23 cellular contexts compared by ENCODE assay signal in genomic region chr11:43537831-43538230, GRCh38.
"Had no signal": no experiment of that assay in that cellular context is flagged by ENCODE, and none has a peak within 500 bp of the region (broad histone marks: within the 10 kb centered on the region; RNA-seq: fewer than 3 reads in every experiment).

No MANE protein-coding gene starts in this region.

- H3K4me1 Mint-ChIP-seq: memory B cell, natural killer cell had no signal

- H3K9me3 ChIP-seq: lower lobe of right lung had no signal

- DNase-seq: cerebellar nuclear complex; effector memory CD8-positive, alpha-beta T cell; esophagus squamous epithelium; foreskin fibroblast; glutamatergic neuron; kidney; left cardiac atrium; left ventricle myocardium inferior; lower lobe of right lung; natural killer cell; posterior cingulate gyrus; sigmoid colon; stimulated activated CD4-positive, alpha-beta T cell treated with anti-CD3 and anti-CD28 coated beads, Interleukin-2, amount 100 ng/mL, for 24 hours; stimulated activated naive CD4-positive, alpha-beta T cell; stomach; trophoblast cell had no signal

- H3K36me3 Mint-ChIP-seq: memory B cell, mesothelial cell of epicardium, natural killer cell had no signal

- H3K4me3 ChIP-seq: esophagus squamous epithelium, gastroesophageal sphincter, left ventricle myocardium inferior, lower lobe of right lung, right atrium auricular region, sigmoid colon, skin epidermis, stomach had no signal

- H3K4me1 ChIP-seq: esophagus squamous epithelium, gastroesophageal sphincter, left ventricle myocardium inferior, lower lobe of right lung, right atrium auricular region, sigmoid colon, stomach had no signal

- ATAC-seq: effector memory CD8-positive, alpha-beta T cell; gastroesophageal sphincter; left cardiac atrium; lower lobe of right lung; natural killer cell had no signal

- H3K36me3 ChIP-seq: esophagus squamous epithelium, gastroesophageal sphincter, left ventricle myocardium inferior, lower lobe of right lung, right atrium auricular region, sigmoid colon, stomach had no signal

- FAIRE-seq: colon, kidney had no signal

- H3K9me3 Mint-ChIP-seq: effector memory CD8-positive, alpha-beta T cell; natural killer cell had no signal

- H3K27ac ChIP-seq: esophagus squamous epithelium, gastroesophageal sphincter, left ventricle myocardium inferior, lower lobe of right lung, right atrium auricular region, sigmoid colon, skin epidermis, stomach had no signal

- H3K27ac Mint-ChIP-seq: dendritic cell treated with granulocyte-macrophage colony-stimulating factor and Interleukin-4, amounts not matched to agents 40 ng/mL and 50 ng/mL, for 4 days; effector memory CD8-positive, alpha-beta T cell; memory B cell; mesothelial cell of epicardium; natural killer cell had no signal

- H3K27me3 ChIP-seq: right atrium auricular region had no signal

- H3K4me3 Mint-ChIP-seq: dendritic cell treated with granulocyte-macrophage colony-stimulating factor and Interleukin-4, amounts not matched to agents 40 ng/mL and 50 ng/mL, for 4 days; effector memory CD8-positive, alpha-beta T cell; memory B cell; mesothelial cell of epicardium; natural killer cell had no signal
